1 cellular context compared by ENCODE assay signal in genomic region chr14:104734991-104735779, GRCh38.
A peak's percentile ranks its signal among the peaks of the same experiment; 100 is the strongest.
TF ChIP-seq lines count a peak whose summit lies in the region.

No MANE protein-coding gene starts in this region.

TF ChIP-seq in HepG2, 621 proteins besides CTCF, POLR2A, EP300 and RAD21 (continued from another document and continues in another):
- TF ChIP-seq ZBTB4 (CRISPR knock-in tag; IDR thresholded peaks at IDR 0.05; ENCODE audit: borderline replicate concordance) (peak; percentile 52; the same call in 1 of the 2 replicates), CREBL2 (CRISPR knock-in tag; IDR thresholded peaks at IDR 0.05; ENCODE audit: borderline replicate concordance) (no peak; the same call in 1 of the 2 replicates), RORA (CRISPR knock-in tag; IDR thresholded peaks at IDR 0.05) (no peak), MAZ (IDR thresholded peaks at IDR 0.05; ENCODE audit: borderline replicate concordance, low read depth, low read length) (no peak), MAZ (CRISPR knock-in tag; IDR thresholded peaks at IDR 0.05; ENCODE audit: low read depth) (peak; percentile 53), ZNF180 (CRISPR knock-in tag; IDR thresholded peaks at IDR 0.05; ENCODE audit: borderline replicate concordance, low read depth) (no peak), HNRNPLL (IDR thresholded peaks at IDR 0.05; ENCODE audit: low read depth, low read length, poor library complexity, severe bottlenecking) (no peak), TAF1 (CRISPR knock-in tag; IDR thresholded peaks at IDR 0.05) (peak; percentile 61), SETDB1 (CRISPR knock-in tag; IDR thresholded peaks at IDR 0.05; ENCODE audit: borderline replicate concordance) (no peak), ZNF670 (CRISPR knock-in tag; IDR thresholded peaks at IDR 0.05; ENCODE audit: borderline replicate concordance) (0 out of 2 replicates have a peak, but pooled peaks have one; percentile 54), ZNF619 (CRISPR knock-in tag; IDR thresholded peaks at IDR 0.05) (0 out of 2 replicates have a peak, but pooled peaks have one; percentile 31), ZNF674 (CRISPR knock-in tag; IDR thresholded peaks at IDR 0.05; ENCODE audit: low read depth) (0 out of 2 replicates have a peak, but pooled peaks have one; percentile 17), ZNF121 (CRISPR knock-in tag; IDR thresholded peaks at IDR 0.05) (no peak), POGK (CRISPR knock-in tag; conservative IDR thresholded peaks at IDR 0.05) (peak; percentile 77), TBP (CRISPR knock-in tag; IDR thresholded peaks at IDR 0.05) (no peak), DNMT3B (CRISPR knock-in tag; conservative IDR thresholded peaks at IDR 0.05) (no peak), ZNF235 (CRISPR knock-in tag; IDR thresholded peaks at IDR 0.05; ENCODE audit: borderline replicate concordance) (no peak), SKIL (CRISPR knock-in tag; IDR thresholded peaks at IDR 0.05; ENCODE audit: borderline replicate concordance) (0 out of 2 replicates have a peak, but pooled peaks have one; percentile 28), ZNF124 (CRISPR knock-in tag; IDR thresholded peaks at IDR 0.05) (no peak), ZNF780A (CRISPR knock-in tag; IDR thresholded peaks at IDR 0.05) (no peak), ZNF773 (CRISPR knock-in tag; IDR thresholded peaks at IDR 0.05; ENCODE audit: borderline replicate concordance) (no peak), ZNF768 (CRISPR knock-in tag; IDR thresholded peaks at IDR 0.05) (peak; percentile 43), RFX3 (CRISPR knock-in tag; IDR thresholded peaks at IDR 0.05) (no peak), ZNF317 (CRISPR knock-in tag; IDR thresholded peaks at IDR 0.05) (peak; percentile 82; the same call in 1 of the 2 replicates), KLF16 (CRISPR knock-in tag; IDR thresholded peaks at IDR 0.05) (peak; percentile 55 to 87; a peak in 1 of 4 replicates), KDM6A (CRISPR knock-in tag; IDR thresholded peaks at IDR 0.05; ENCODE audit: low read depth) (no peak), ZNF557 (CRISPR knock-in tag; IDR thresholded peaks at IDR 0.05) (0 out of 2 replicates have a peak, but pooled peaks have one; percentile 49), ZNF546 (CRISPR knock-in tag; conservative IDR thresholded peaks at IDR 0.05) (peak; percentile 80; the same call in 1 of the 2 replicates), LBX2 (CRISPR knock-in tag; IDR thresholded peaks at IDR 0.05; ENCODE audit: borderline replicate concordance) (peak; percentile 97; the same call in 1 of the 2 replicates), ZNF263 (CRISPR knock-in tag; IDR thresholded peaks at IDR 0.05) (peak; percentile 96), ZFP1 (CRISPR knock-in tag; IDR thresholded peaks at IDR 0.05) (0 out of 2 replicates have a peak, but pooled peaks have one; percentile 28), ZNF138 (CRISPR knock-in tag; IDR thresholded peaks at IDR 0.05; ENCODE audit: low read depth) (no peak), ZNF3 (CRISPR knock-in tag; IDR thresholded peaks at IDR 0.05) (no peak), PHB2 (IDR thresholded peaks at IDR 0.05; ENCODE audit: partially characterized antibody) (no peak), ZXDC (CRISPR knock-in tag; IDR thresholded peaks at IDR 0.05) (0 out of 2 replicates have a peak, but pooled peaks have one; percentile 45), CEBPB (IDR thresholded peaks at IDR 0.05; ENCODE audit: borderline replicate concordance, low read depth, low read length) (0 out of 2 replicates have a peak, but pooled peaks have one; percentile 31), ZNF576 (CRISPR knock-in tag; IDR thresholded peaks at IDR 0.05) (peak; percentile 38; the same call in 1 of the 2 replicates), ZNF230 (CRISPR knock-in tag; IDR thresholded peaks at IDR 0.05) (peak; percentile 83; the same call in 1 of the 2 replicates), ZNF713 (CRISPR knock-in tag; IDR thresholded peaks at IDR 0.05) (no peak)
- TF ChIP-seq, protein P1, sequence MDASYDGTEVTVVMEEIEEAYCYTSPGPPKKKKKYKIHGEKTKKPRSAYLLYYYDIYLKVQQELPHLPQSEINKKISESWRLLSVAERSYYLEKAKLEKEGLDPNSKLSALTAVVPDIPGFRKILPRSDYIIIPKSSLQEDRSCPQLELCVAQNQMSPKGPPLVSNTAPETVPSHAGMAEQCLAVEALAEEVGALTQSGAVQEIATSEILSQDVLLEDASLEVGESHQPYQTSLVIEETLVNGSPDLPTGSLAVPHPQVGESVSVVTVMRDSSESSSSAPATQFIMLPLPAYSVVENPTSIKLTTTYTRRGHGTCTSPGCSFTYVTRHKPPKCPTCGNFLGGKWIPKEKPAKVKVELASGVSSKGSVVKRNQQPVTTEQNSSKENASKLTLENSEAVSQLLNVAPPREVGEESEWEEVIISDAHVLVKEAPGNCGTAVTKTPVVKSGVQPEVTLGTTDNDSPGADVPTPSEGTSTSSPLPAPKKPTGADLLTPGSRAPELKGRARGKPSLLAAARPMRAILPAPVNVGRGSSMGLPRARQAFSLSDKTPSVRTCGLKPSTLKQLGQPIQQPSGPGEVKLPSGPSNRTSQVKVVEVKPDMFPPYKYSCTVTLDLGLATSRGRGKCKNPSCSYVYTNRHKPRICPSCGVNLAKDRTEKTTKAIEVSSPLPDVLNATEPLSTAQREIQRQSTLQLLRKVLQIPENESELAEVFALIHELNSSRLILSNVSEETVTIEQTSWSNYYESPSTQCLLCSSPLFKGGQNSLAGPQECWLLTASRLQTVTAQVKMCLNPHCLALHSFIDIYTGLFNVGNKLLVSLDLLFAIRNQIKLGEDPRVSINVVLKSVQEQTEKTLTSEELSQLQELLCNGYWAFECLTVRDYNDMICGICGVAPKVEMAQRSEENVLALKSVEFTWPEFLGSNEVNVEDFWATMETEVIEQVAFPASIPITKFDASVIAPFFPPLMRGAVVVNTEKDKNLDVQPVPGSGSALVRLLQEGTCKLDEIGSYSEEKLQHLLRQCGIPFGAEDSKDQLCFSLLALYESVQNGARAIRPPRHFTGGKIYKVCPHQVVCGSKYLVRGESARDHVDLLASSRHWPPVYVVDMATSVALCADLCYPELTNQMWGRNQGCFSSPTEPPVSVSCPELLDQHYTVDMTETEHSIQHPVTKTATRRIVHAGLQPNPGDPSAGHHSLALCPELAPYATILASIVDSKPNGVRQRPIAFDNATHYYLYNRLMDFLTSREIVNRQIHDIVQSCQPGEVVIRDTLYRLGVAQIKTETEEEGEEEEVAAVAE (CRISPR knock-in tag; IDR thresholded peaks at IDR 0.05; ENCODE audit: borderline replicate concordance) = 0 out of 2 replicates have a peak, but pooled peaks have one; percentile 25
- TF ChIP-seq, protein P2, sequence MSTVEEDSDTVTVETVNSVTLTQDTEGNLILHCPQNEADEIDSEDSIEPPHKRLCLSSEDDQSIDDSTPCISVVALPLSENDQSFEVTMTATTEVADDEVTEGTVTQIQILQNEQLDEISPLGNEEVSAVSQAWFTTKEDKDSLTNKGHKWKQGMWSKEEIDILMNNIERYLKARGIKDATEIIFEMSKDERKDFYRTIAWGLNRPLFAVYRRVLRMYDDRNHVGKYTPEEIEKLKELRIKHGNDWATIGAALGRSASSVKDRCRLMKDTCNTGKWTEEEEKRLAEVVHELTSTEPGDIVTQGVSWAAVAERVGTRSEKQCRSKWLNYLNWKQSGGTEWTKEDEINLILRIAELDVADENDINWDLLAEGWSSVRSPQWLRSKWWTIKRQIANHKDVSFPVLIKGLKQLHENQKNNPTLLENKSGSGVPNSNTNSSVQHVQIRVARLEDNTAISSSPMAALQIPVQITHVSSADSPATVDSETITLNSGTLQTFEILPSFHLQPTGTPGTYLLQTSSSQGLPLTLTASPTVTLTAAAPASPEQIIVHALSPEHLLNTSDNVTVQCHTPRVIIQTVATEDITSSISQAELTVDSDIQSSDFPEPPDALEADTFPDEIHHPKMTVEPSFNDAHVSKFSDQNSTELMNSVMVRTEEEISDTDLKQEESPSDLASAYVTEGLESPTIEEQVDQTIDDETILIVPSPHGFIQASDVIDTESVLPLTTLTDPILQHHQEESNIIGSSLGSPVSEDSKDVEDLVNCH (CRISPR knock-in tag; IDR thresholded peaks at IDR 0.05) = no peak
- TF ChIP-seq, protein P3, sequence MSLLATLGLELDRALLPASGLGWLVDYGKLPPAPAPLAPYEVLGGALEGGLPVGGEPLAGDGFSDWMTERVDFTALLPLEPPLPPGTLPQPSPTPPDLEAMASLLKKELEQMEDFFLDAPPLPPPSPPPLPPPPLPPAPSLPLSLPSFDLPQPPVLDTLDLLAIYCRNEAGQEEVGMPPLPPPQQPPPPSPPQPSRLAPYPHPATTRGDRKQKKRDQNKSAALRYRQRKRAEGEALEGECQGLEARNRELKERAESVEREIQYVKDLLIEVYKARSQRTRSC (CRISPR knock-in tag; IDR thresholded peaks at IDR 0.05; ENCODE audit: low read depth) = 0 out of 2 replicates have a peak, but pooled peaks have one; percentile 37
- TF ChIP-seq, protein P4, sequence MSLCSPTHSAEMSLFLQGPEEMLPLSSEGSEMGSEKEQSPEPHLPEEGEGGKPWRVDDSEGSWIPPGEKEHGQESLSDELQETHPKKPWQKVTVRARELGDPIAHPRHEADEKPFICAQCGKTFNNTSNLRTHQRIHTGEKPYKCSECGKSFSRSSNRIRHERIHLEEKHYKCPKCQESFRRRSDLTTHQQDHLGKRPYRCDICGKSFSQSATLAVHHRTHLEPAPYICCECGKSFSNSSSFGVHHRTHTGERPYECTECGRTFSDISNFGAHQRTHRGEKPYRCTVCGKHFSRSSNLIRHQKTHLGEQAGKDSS (CRISPR knock-in tag; IDR thresholded peaks at IDR 0.05; ENCODE audit: borderline replicate concordance, low read depth) = peak; percentile 96
